ENCODE assay signal across 8 cellular contexts in genomic region chr2:30862054-30862651, GRCh38. TPM values are rescaled to one million over a fixed set of nuclear protein-coding genes. Genes with fewer than 3 reads are reported as not detected.
A peak's percentile ranks its signal among the peaks of the same experiment; 100 is the strongest.
DNase-seq lines count a peak whose midpoint lies in the region; ATAC-seq and TF ChIP-seq lines count a peak whose summit lies in the region.

No MANE protein-coding gene starts in this region.

- H3K36me3 Mint-ChIP-seq in WTC11, result no peaks in the 10 kb centered on the region

- TF ChIP-seq EP300 in neural cell (conservative IDR thresholded peaks at IDR 0.05; ENCODE audit: poor library complexity, severe bottlenecking), result no peak

- TF ChIP-seq CTCF in WTC11 (IDR thresholded peaks at IDR 0.05) (peak; percentile 60; the same call in 1 of the 2 replicates), neural cell (IDR thresholded peaks at IDR 0.05; ENCODE audit: poor library complexity, severe bottlenecking) (peak; percentile 74)

- TF ChIP-seq RAD21 in neural cell (conservative IDR thresholded peaks at IDR 0.05), result peak; percentile 62

- H3K4me2 ChIP-seq in neural cell (ENCODE audit: low read length), result no peak overlapping the region

- H3K4me1 Mint-ChIP-seq in WTC11, result no peaks in the 10 kb centered on the region

- peak; percentile 76 for ATAC-seq in WTC11
- ATAC-seq in esophagus mucosa, result peak; percentile 55
- ATAC-seq in GM21526 (IDR thresholded peaks at IDR 0.05; ENCODE audit: low FRiP score, unreplicated experiment), result no peak
- no peak for ATAC-seq in HG03045 (IDR thresholded peaks at IDR 0.05; ENCODE audit: unreplicated experiment)

- H3K4me3 ChIP-seq in H7 (ENCODE audit: insufficient read depth, low read depth, low read length), result no peak overlapping the region
- no peak overlapping the region for H3K4me3 ChIP-seq in neural cell (ENCODE audit: low read length)

- H3K27me3 ChIP-seq in H7 (ENCODE audit: control insufficient read depth, insufficient read depth, low read length) (no peaks in the 10 kb centered on the region), neural cell (ENCODE audit: insufficient read depth, low read depth, low read length) (no peaks in the 10 kb centered on the region)

- H2AFZ ChIP-seq in neural cell (ENCODE audit: low read depth, low read length), result no peak overlapping the region

- no peaks in the 10 kb centered on the region for H3K9me2 ChIP-seq in neural cell (ENCODE audit: insufficient read depth, low read length)

- CTCF ChIA-PET in WTC11 (lab: Charles Lee), result interaction anchor here (0.6 to 5.1 kb wide), 21 partner anchors 10 to 697 kb away, joined by 3 to 60 read pairs (median 5); no protein-coding TSS in a partner anchor

- no peak overlapping the region for H3K9ac ChIP-seq in neural cell (ENCODE audit: low read length)

- H3K9me3 Mint-ChIP-seq in WTC11, result peaks cover 6% of the 10 kb centered on the region

- no peak overlapping the region for H3K27ac Mint-ChIP-seq in WTC11

- POLR2A ChIA-PET in WTC11 (lab: Charles Lee), result no interaction called here

- H3K4me3 Mint-ChIP-seq in WTC11, result no peak overlapping the region

- H3F3A ChIP-seq in neural cell (ENCODE audit: insufficient read depth, low read length, poor library complexity, severe bottlenecking), result no peaks in the 10 kb centered on the region

- H3K27me3 Mint-ChIP-seq in WTC11 (ENCODE audit: low read depth), result no peaks in the 10 kb centered on the region

- DNase-seq in EH (ENCODE audit: low read depth) (peak; percentile 80), H7 (peak; percentile 74), NCI-H2171 (lab: John Stamatoyannopoulos, UW) (peak; percentile 30), WTC11 (ENCODE audit: low spot score) (peak; percentile 65)

- H3K79me2 ChIP-seq in neural cell (replicated peaks; ENCODE audit: insufficient read depth, low read length), result no peaks in the 10 kb centered on the region

- no peaks in the 10 kb centered on the region for H3K9me3 ChIP-seq in neural cell (ENCODE audit: low read length)

- H3K36me3 ChIP-seq in H7 (replicated peaks; ENCODE audit: control insufficient read depth, insufficient read depth, low read length) (no peaks in the 10 kb centered on the region), neural cell (ENCODE audit: insufficient read depth, low read length) (no peaks in the 10 kb centered on the region)

- H4K20me1 ChIP-seq in neural cell (ENCODE audit: insufficient read depth), result no peaks in the 10 kb centered on the region

- no peak overlapping the region for H3K27ac ChIP-seq in neural cell (ENCODE audit: low read length)

TF ChIP-seq in WTC11, 78 proteins besides CTCF, POLR2A, EP300 and RAD21:
- TF ChIP-seq HMGA2 (CRISPR knock-in tag; IDR thresholded peaks at IDR 0.05), result 0 out of 2 replicates have a peak, but pooled peaks have one; percentile 17
- TF ChIP-seq NFATC4 (CRISPR knock-in tag; IDR thresholded peaks at IDR 0.05), result no peak
- TF ChIP-seq ZNF396 (CRISPR knock-in tag; IDR thresholded peaks at IDR 0.05; ENCODE audit: borderline replicate concordance), result no peak

TF ChIP-seq in neural cell, 6 proteins besides CTCF, POLR2A, EP300 and RAD21:
- TF ChIP-seq SMC3 (conservative IDR thresholded peaks at IDR 0.05; ENCODE audit: poor library complexity) (peak; percentile 78), TAF1 (IDR thresholded peaks at IDR 0.05; ENCODE audit: low read depth) (no peak)

RNA-seq across cellular contexts. Expression of gene CAPN13, which starts 54.9 kb away (rescaled TPM):
- total RNA-seq in H7 (2014; rRNA removed; shearing (Covaris generic)), result 0.55 and 2.3 TPM in 2 replicates
- total RNA-seq in WTC11 (2021) (1.7 to 2.4 TPM (median 2.0 TPM) in 3 replicates), esophagus mucosa (1.4 TPM)
- not detected in 2 replicates for polyA plus RNA-seq in neural cell
- 0.24 and 1.3 TPM in 2 replicates for polyA minus RNA-seq in neural cell

Comparison
In these comparisons a context has a peak if more than half of its experiments do, and no peak if none do; other contexts are left out.
1. DNase-seq: peak in every context shown above with its lines; median percentile 80 in EH; 74 in H7; 65 in WTC11; 30 in NCI-H2171.
2. ATAC-seq: peak in WTC11 (single experiment) and esophagus mucosa (single experiment); none in GM21526 (single experiment) and HG03045 (single experiment).